Comparison of ENCODE assay signal across 1 cellular context in genomic region chr16:9013508-9013864, GRCh38.
TF ChIP-seq lines count a peak whose summit lies in the region.

No MANE protein-coding gene starts in this region.

TF ChIP-seq in H1, 55 proteins besides CTCF, POLR2A, EP300 and RAD21 (continued from another document):
- TF ChIP-seq SIX5 (IDR thresholded peaks at IDR 0.05; ENCODE audit: low read depth, low read length) (no peak), CEBPB (IDR thresholded peaks at IDR 0.05; ENCODE audit: low read depth, low read length) (peak; percentile 45), POLR2AphosphoS5 (IDR thresholded peaks at IDR 0.05; ENCODE audit: low read depth, low read length) (no peak), SAP30 (IDR thresholded peaks at IDR 0.05; ENCODE audit: insufficient read depth, insufficient replicate concordance, low read length) (no peak), BACH1 (IDR thresholded peaks at IDR 0.05; ENCODE audit: low read length) (no peak), PHF8 (conservative IDR thresholded peaks at IDR 0.05; ENCODE audit: low read depth, low read length) (no peak), SP2 (IDR thresholded peaks at IDR 0.05; ENCODE audit: low read length) (no peak), JUND (IDR thresholded peaks at IDR 0.05; ENCODE audit: low read length) (no peak)
